ENCODE assay signal across 8 cellular contexts in the genomic region with DNA sequence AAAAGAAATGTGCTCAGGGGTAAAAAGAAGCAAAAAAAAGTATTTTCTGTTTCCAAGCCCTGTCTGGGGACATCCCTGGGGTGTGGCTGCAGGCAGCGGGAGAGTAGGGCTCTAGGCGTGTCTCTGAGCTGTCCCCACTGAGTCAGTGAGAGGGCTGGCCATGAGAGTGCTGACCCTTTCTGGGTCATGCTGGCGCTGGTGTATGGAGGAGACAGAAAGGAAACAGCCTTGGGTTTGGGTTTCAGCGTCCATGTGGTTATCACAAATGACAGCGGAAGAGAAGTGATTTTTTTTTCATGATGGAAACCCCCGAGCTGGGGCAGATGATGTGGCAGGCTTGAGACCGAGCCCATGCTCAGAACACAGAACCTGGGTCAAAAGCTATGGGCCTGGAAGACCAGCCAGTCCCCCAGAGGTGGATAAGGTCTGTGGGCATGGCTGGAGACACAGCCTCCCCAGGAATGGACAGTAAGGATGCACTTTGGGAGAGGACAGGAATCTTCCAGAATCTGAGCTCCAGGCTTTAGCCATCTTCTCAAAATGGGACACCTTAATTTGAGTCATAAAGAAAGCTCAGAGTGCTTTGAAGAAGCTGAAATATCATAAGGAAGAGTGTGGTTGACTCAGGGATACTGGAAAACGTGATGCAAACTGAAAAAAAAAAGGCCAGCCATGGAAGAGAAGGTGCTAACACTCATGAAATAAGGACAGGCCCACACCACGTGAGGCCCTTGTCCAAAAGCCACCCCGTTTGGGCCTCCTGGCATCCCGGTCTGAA. TPM values are rescaled to one million over a fixed set of nuclear protein-coding genes. Genes with fewer than 3 reads are reported as not detected.
DNase-seq lines count a peak whose midpoint lies in the region; ATAC-seq and TF ChIP-seq lines count a peak whose summit lies in the region.

No MANE protein-coding gene starts in this region.

- H3K4me1 ChIP-seq in HAP-1, result no peaks in the 10 kb centered on the region

- DNase-seq in CD14-positive monocyte (ENCODE audit: low spot score) (no peak), lung microvascular endothelial cell (ENCODE audit: low read depth in 2 of 2) (peak; percentile 61), HAP-1 (ENCODE audit: low spot score in 2 of 2) (no peak), NOMO-1 (lab: John Stamatoyannopoulos, UW; ENCODE audit: unreplicated experiment in 2 of 2) (no peak), iPS-NIHi7 (ENCODE audit: extremely low spot score) (no peak), NCI-H2196 (lab: John Stamatoyannopoulos, UW; ENCODE audit: unreplicated experiment) (no peak)
- peak; percentile 47 for DNase-seq in activated T-helper 9 cell treated with anti-CD3 and anti-CD28 coated beads, Interleukin-2, amount 50 U/mL, for 16 hours (ENCODE audit: low read depth)

- peaks cover 34% of the 10 kb centered on the region for H3K4me1 Mint-ChIP-seq in CD14-positive monocyte

- intact Hi-C loops in CD14-positive monocyte (cut with micrococcal nuclease), result no loop called here

- H3K9me3 Mint-ChIP-seq in CD14-positive monocyte, result peaks cover 0 to 5% (median 0%) of the 10 kb centered on the region in 7 donors

- H3K27ac Mint-ChIP-seq in CD14-positive monocyte, result peak overlapping the region; percentile 42 to 94 (median 69)

- H3K4me3 ChIP-seq in HAP-1, result no peak overlapping the region

- peaks cover 43 to 72% of the 10 kb centered on the region in 2 donors for H3K36me3 Mint-ChIP-seq in CD14-positive monocyte

- H3K27me3 Mint-ChIP-seq in CD14-positive monocyte (ENCODE audit: low read depth in 3 of 3), result peaks cover 0 to 2% (median 0%) of the 10 kb centered on the region in 3 donors

- no peaks in the 10 kb centered on the region for H3K9me3 ChIP-seq in HAP-1

- H3K36me3 ChIP-seq in HAP-1 (replicated peaks), result no peaks in the 10 kb centered on the region

- no peak for TF ChIP-seq CTCF in CD14-positive monocyte (IDR thresholded peaks at IDR 0.05)

- no peaks in the 10 kb centered on the region for H3K27me3 ChIP-seq in HAP-1 (ENCODE audit: low read depth)

- no peak overlapping the region for H3K4me3 Mint-ChIP-seq in CD14-positive monocyte

- in situ Hi-C loops in HAP-1 (cut with MboI; ENCODE audit: low sequenced_read_pairs), result no loop called here

- peak; percentile 50 for ATAC-seq in HG02763 (IDR thresholded peaks at IDR 0.05; ENCODE audit: unreplicated experiment)

RNA-seq across cellular contexts. Expression of a gene that starts 36.2 kb away (rescaled TPM):
- 1 to 10 TPM; 2.6 to 3.5 TPM for polyA plus RNA-seq in CD14-positive monocyte
- 12.0 and 12.5 TPM in 2 replicates for total RNA-seq in lung microvascular endothelial cell

RNA-seq across cellular contexts. Expression of a gene that starts 54.6 kb away (rescaled TPM):
- polyA plus RNA-seq in CD14-positive monocyte, result 10 to 100 TPM; 31.1 to 43.1 TPM
- 31.8 and 32.9 TPM in 2 replicates for total RNA-seq in lung microvascular endothelial cell

Comparison
In these comparisons a context has a peak if more than half of its experiments do, and no peak if none do; other contexts are left out.
1. DNase-seq: peak in activated T-helper 9 cell treated with anti-CD3 and anti-CD28 coated beads, Interleukin-2, amount 50 U/mL, for 16 hours (single experiment) and lung microvascular endothelial cell (2 of 2); none in CD14-positive monocyte (single experiment), HAP-1 (0 of 2), NOMO-1 (0 of 2), iPS-NIHi7 (single experiment) and NCI-H2196 (single experiment).